In the genomic region with DNA sequence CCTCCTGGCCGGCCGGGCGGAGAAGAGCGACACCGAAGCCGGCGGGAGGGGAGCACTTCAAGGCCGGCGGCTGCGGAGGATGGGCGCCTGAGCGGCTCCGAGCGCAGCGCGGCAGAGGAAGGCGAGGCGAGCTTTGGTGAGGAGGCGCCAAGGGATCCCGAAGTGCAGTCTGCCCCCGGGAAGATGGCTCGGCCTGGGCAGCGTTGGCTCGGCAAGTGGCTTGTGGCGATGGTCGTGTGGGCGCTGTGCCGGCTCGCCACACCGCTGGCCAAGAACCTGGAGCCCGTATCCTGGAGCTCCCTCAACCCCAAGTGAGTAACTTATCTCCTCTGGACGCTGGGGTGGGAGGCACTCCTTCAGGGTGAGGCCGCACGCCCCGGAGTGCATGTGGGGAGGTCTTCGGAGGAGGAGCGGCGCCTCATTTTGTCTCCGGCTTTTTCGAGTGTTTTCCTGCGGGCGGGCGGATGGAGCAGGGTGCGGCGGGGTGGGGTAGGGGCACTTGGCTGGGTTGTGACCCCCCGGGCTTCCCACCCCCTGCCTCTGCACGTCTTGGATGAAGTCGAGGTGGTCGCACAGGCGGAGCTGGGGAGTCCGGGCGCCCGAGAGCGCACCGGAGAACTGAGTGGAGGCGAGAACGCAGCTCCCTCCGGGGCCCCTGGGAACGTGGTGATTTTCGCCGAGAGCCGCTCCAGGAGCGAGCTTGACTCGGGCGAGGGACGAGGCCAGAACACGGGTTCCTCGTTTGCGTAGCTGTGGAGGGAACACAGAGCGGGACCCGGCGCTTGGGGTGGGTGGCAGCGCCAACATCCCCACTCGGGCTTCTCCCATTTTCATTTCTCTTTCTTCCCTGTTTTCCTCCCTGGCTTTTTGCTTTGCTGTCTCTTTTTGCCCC, we compare ENCODE assay signal across 8 cellular contexts. TPM values are rescaled to one million over a fixed set of nuclear protein-coding genes. Genes with fewer than 3 reads are reported as not detected.
DNase-seq lines count a peak whose midpoint lies in the region; ATAC-seq and TF ChIP-seq lines count a peak whose summit lies in the region.

No MANE protein-coding gene starts in this region.

- peaks cover 0 to 4% of the 10 kb centered on the region in 2 donors for H3K36me3 ChIP-seq in neuronal stem cell (replicated peaks in 1 of 2; ENCODE audit: control insufficient read depth in 2 of 2, insufficient read depth in 2 of 2, low read length in 2 of 2)

- peak overlapping the region; percentile 90 for H3K18ac ChIP-seq in neuronal stem cell (ENCODE audit: low read length)

- H3K9me3 Mint-ChIP-seq in activated CD4-positive, alpha-beta memory T cell treated with anti-CD3 and anti-CD28 coated beads, Interleukin-2, amount 10 ng/mL, durations not matched to agents 7 days and 5 days: no peaks in the 10 kb centered on the region

- H3K14ac ChIP-seq in neuronal stem cell (ENCODE audit: low read length): peak overlapping the region; percentile 38

- peaks cover 0 to 8% (median 0%) of the 10 kb centered on the region in 3 experiments for H3K27me3 ChIP-seq in neuronal stem cell (ENCODE audit: control insufficient read depth in 3 of 3, insufficient read depth in 3 of 3, low read depth in 1 of 3, low read length in 3 of 3)

- no peaks in the 10 kb centered on the region for H3K27me3 Mint-ChIP-seq in activated CD4-positive, alpha-beta memory T cell treated with anti-CD3 and anti-CD28 coated beads, Interleukin-2, amount 10 ng/mL, durations not matched to agents 7 days and 5 days

- H3K27ac Mint-ChIP-seq in activated CD4-positive, alpha-beta memory T cell treated with anti-CD3 and anti-CD28 coated beads, Interleukin-2, amount 10 ng/mL, durations not matched to agents 7 days and 5 days: no peak overlapping the region

- H3K4me3 Mint-ChIP-seq in activated CD4-positive, alpha-beta memory T cell treated with anti-CD3 and anti-CD28 coated beads, Interleukin-2, amount 10 ng/mL, durations not matched to agents 7 days and 5 days: peak overlapping the region; percentile 74

- H2BK5ac ChIP-seq in neuronal stem cell (ENCODE audit: low read length): peak overlapping the region; percentile 75

- peak overlapping the region; percentile 18 for H3K4me2 ChIP-seq in neuronal stem cell (ENCODE audit: insufficient read depth, low read length, poor library complexity, severe bottlenecking)

- no peak overlapping the region for H2AK5ac ChIP-seq in neuronal stem cell (ENCODE audit: low read depth, low read length)

- WGBS in neuronal stem cell (ENCODE audit: extremely low coverage in 2 of 2, insufficient read length in 2 of 2, insufficient replicate concordance in 1 of 2), 2 donors: no CpG with 5 or more reads among the region's 74 CpGs

- ATAC-seq in GM18868 (IDR thresholded peaks at IDR 0.05; ENCODE audit: unreplicated experiment): no peak

- H3K4me3 ChIP-seq in fibroblast of villous mesenchyme (ENCODE audit: low read depth, low read length): peak overlapping the region; percentile 72
- H3K4me3 ChIP-seq in neuronal stem cell (ENCODE audit: low read length in 2 of 2): peak overlapping the region; percentile 72 to 99

- H3K9me3 ChIP-seq in neuronal stem cell (replicated peaks in 1 of 2; ENCODE audit: control insufficient read depth in 2 of 2, insufficient read depth in 1 of 2, low read depth in 1 of 2, low read length in 2 of 2): no peaks in the 10 kb centered on the region

- H2BK15ac ChIP-seq in neuronal stem cell (ENCODE audit: low read length): no peak overlapping the region

- H4K8ac ChIP-seq in neuronal stem cell (ENCODE audit: low read depth, low read length): no peak overlapping the region

- H3K4me1 Mint-ChIP-seq in activated CD4-positive, alpha-beta memory T cell treated with anti-CD3 and anti-CD28 coated beads, Interleukin-2, amount 10 ng/mL, durations not matched to agents 7 days and 5 days: peaks cover 21% of the 10 kb centered on the region

- no peak overlapping the region for H3K4ac ChIP-seq in neuronal stem cell (ENCODE audit: low read length)

- POLR2A ChIA-PET in activated CD4-positive, alpha-beta memory T cell treated with anti-CD3 and anti-CD28 coated beads, Interleukin-2, amount 10 ng/mL, durations not matched to agents 7 days and 5 days (lab: Charles Lee): interaction anchor here (0.9 to 1.4 kb wide), 2 partner anchors 9 to 649 kb away, joined by 3 read pairs; no protein-coding TSS in a partner anchor

- no peaks in the 10 kb centered on the region for H3K36me3 Mint-ChIP-seq in activated CD4-positive, alpha-beta memory T cell treated with anti-CD3 and anti-CD28 coated beads, Interleukin-2, amount 10 ng/mL, durations not matched to agents 7 days and 5 days (ENCODE audit: low read depth)

- CTCF ChIA-PET in activated CD4-positive, alpha-beta memory T cell treated with anti-CD3 and anti-CD28 coated beads, Interleukin-2, amount 10 ng/mL, durations not matched to agents 7 days and 5 days (lab: Charles Lee): interaction anchor here (0.7 to 4.7 kb wide), 5 partner anchors 31 to 392 kb away, joined by 3 to 47 read pairs (median 7); partner anchors contain the start of gene PJA1

- TF ChIP-seq CTCF in fibroblast of villous mesenchyme (IDR thresholded peaks at IDR 0.05; ENCODE audit: insufficient read depth, low read depth, low read length): no peak

- peak; percentile 27 for DNase-seq in activated T-cell treated with anti-CD3 and anti-CD28 coated beads, Interleukin-2, amount 50 U/mL, for 1 hour
- DNase-seq in activated T-cell treated with anti-CD3 and anti-CD28 coated beads for 4 hours (no peak), fibroblast of villous mesenchyme (ENCODE audit: low read depth) (peak; percentile 53), neuronal stem cell (ENCODE audit: low spot score) (no peak), COLO829 (ENCODE audit: low spot score) (no peak), NCI-H1048 (lab: John Stamatoyannopoulos, UW) (no peak)
- peak; percentile 18 for DNase-seq in activated CD4-positive, alpha-beta memory T cell treated with anti-CD3 and anti-CD28 coated beads, Interleukin-2, amount 10 ng/mL, durations not matched to agents 7 days and 5 days

- H4K91ac ChIP-seq in neuronal stem cell (ENCODE audit: low read depth, low read length, poor library complexity): no peak overlapping the region

- no peak overlapping the region for H3K23ac ChIP-seq in neuronal stem cell (ENCODE audit: low read depth, low read length, poor library complexity)

- H2BK12ac ChIP-seq in neuronal stem cell (ENCODE audit: low read length): no peak overlapping the region

- H3K4me1 ChIP-seq in neuronal stem cell (ENCODE audit: control insufficient read depth in 2 of 2, insufficient read depth in 1 of 2, low read depth in 1 of 2, low read length in 2 of 2): peaks cover 2 to 16% of the 10 kb centered on the region in 2 donors

- no peak overlapping the region for H2BK120ac ChIP-seq in neuronal stem cell (ENCODE audit: low read depth, low read length)

- H2AFZ ChIP-seq in neuronal stem cell (ENCODE audit: low read length): no peak overlapping the region

- no peaks in the 10 kb centered on the region for H3K79me1 ChIP-seq in neuronal stem cell (ENCODE audit: low read depth, low read length)

- H3K9ac ChIP-seq in neuronal stem cell (ENCODE audit: low read depth, low read length, poor library complexity): peak overlapping the region; percentile 91

- no peak overlapping the region for H3K27ac ChIP-seq in neuronal stem cell (replicated peaks; ENCODE audit: low read length)

RNA-seq across cellular contexts. Expression of gene EFNB1, which starts 1.0 kb away (rescaled TPM):
- 1 to 10 TPM; 5.8 to 6.2 TPM for total RNA-seq in activated CD4-positive, alpha-beta memory T cell treated with anti-CD3 and anti-CD28 coated beads, Interleukin-2, amount 10 ng/mL, durations not matched to agents 7 days and 5 days
- 10.6 and 24.6 TPM in 2 replicates for total RNA-seq in fibroblast of villous mesenchyme
- 111 TPM for polyA plus RNA-seq in neuronal stem cell (2013, experiment 1 of 2)
- 111 TPM for polyA plus RNA-seq in neuronal stem cell (2013, experiment 2 of 2)

Comparison
In these comparisons a context has a peak if more than half of its experiments do, and no peak if none do; other contexts are left out.
1. DNase-seq: peak in activated T-cell treated with anti-CD3 and anti-CD28 coated beads, Interleukin-2, amount 50 U/mL, for 1 hour (single experiment), activated CD4-positive, alpha-beta memory T cell treated with anti-CD3 and anti-CD28 coated beads, Interleukin-2, amount 10 ng/mL, durations not matched to agents 7 days and 5 days (single experiment) and fibroblast of villous mesenchyme (single experiment); none in activated T-cell treated with anti-CD3 and anti-CD28 coated beads for 4 hours (single experiment), neuronal stem cell (single experiment), COLO829 (single experiment) and NCI-H1048 (single experiment).